In genomic region chr4:164725066-164725465, GRCh38 we compare ENCODE assay signal across 19 cellular contexts. TPM values are rescaled to one million over a fixed set of nuclear protein-coding genes. Genes with fewer than 3 reads are reported as not detected.
DNase-seq lines count a peak whose midpoint lies in the region; ATAC-seq and TF ChIP-seq lines count a peak whose summit lies in the region.
"Had no signal": no experiment of that assay in that cellular context is flagged by ENCODE, and none has a peak within 500 bp of the region (broad histone marks: within the 10 kb centered on the region; RNA-seq: fewer than 3 reads in every experiment).

No MANE protein-coding gene starts in this region.

- H3K27me3 Mint-ChIP-seq in natural killer cell treated with Interleukin-12 subunit alpha and Interleukin-12 subunit beta and Interleukin-15 and Interleukin-18, amount 100 ng/mL, for 72 hours = peaks cover 8 to 13% of the 10 kb centered on the region in 2 donors
- peaks cover 3% of the 10 kb centered on the region for H3K27me3 Mint-ChIP-seq in activated T-cell treated with anti-CD3 and anti-CD28 coated beads, Interleukin-2, amount 50 U/mL, for 24 hours

- DNase-seq in GM12865 (ENCODE audit: low read depth) = peak; percentile 21
- DNase-seq in natural killer cell treated with Interleukin-12 subunit alpha and Interleukin-12 subunit beta and Interleukin-15 and Interleukin-18, amount 100 ng/mL, for 72 hours (ENCODE audit: low spot score) = no peak
- no peak for DNase-seq in activated T-cell treated with anti-CD3 and anti-CD28 coated beads, Interleukin-2, amount 50 U/mL, for 24 hours
- DNase-seq in NCI-H146 treated with DMSO at 0.1 percent for 48 hours (lab: John Stamatoyannopoulos, UW; ENCODE audit: unreplicated experiment) = no peak
- DNase-seq: ACHN, DMS79 treated with DMSO at 0.1 percent for 48 hours, HFFc6, NCI-H187, NCI-H2227 treated with DMSO at 0.1 percent for 48 hours, NCI-H510A treated with DMSO at 0.1 percent for 48 hours, PC-9, SIG-M5, T-helper 1 cell had no signal

- H3K4me3 Mint-ChIP-seq in natural killer cell treated with Interleukin-12 subunit alpha and Interleukin-12 subunit beta and Interleukin-15 and Interleukin-18, amount 100 ng/mL, for 72 hours = peak overlapping the region; percentile 28
- H3K4me3 Mint-ChIP-seq in activated T-cell treated with anti-CD3 and anti-CD28 coated beads, Interleukin-2, amount 50 U/mL, for 24 hours = no peak overlapping the region
- H3K4me3 Mint-ChIP-seq: CD14-positive monocyte, HFFc6 had no signal

- no peak for TF ChIP-seq CTCF in GM12865 (IDR thresholded peaks at IDR 0.05; ENCODE audit: insufficient read depth, low read depth, low read length, missing control alignments)

- peaks cover 4% of the 10 kb centered on the region for H3K9me3 Mint-ChIP-seq in natural killer cell treated with Interleukin-12 subunit alpha and Interleukin-12 subunit beta and Interleukin-15 and Interleukin-18, amount 100 ng/mL, for 72 hours
- H3K9me3 Mint-ChIP-seq in activated T-cell treated with anti-CD3 and anti-CD28 coated beads, Interleukin-2, amount 50 U/mL, for 24 hours = no peaks in the 10 kb centered on the region
- H3K9me3 Mint-ChIP-seq: CD14-positive monocyte had no signal

- H3K27ac Mint-ChIP-seq in natural killer cell treated with Interleukin-12 subunit alpha and Interleukin-12 subunit beta and Interleukin-15 and Interleukin-18, amount 100 ng/mL, for 72 hours = no peak overlapping the region
- no peak overlapping the region for H3K27ac Mint-ChIP-seq in activated T-cell treated with anti-CD3 and anti-CD28 coated beads, Interleukin-2, amount 50 U/mL, for 24 hours
- H3K27ac Mint-ChIP-seq: CD14-positive monocyte, HFFc6 had no signal

- H3K4me1 Mint-ChIP-seq in natural killer cell treated with Interleukin-12 subunit alpha and Interleukin-12 subunit beta and Interleukin-15 and Interleukin-18, amount 100 ng/mL, for 72 hours (ENCODE audit: low read depth in 2 of 2) = peaks cover 12 to 14% of the 10 kb centered on the region in 2 donors
- peaks cover 6% of the 10 kb centered on the region for H3K4me1 Mint-ChIP-seq in activated T-cell treated with anti-CD3 and anti-CD28 coated beads, Interleukin-2, amount 50 U/mL, for 24 hours (ENCODE audit: low read depth)
- H3K4me1 Mint-ChIP-seq: CD14-positive monocyte had no signal

- ATAC-seq in GM18867 (IDR thresholded peaks at IDR 0.05; ENCODE audit: unreplicated experiment) (peak; percentile 43), HG03432 (IDR thresholded peaks at IDR 0.05; ENCODE audit: unreplicated experiment) (peak; percentile 53), HG03354 (IDR thresholded peaks at IDR 0.05; ENCODE audit: poor library complexity, severe bottlenecking, unreplicated experiment) (no peak)
- ATAC-seq in natural killer cell treated with Interleukin-12 subunit alpha and Interleukin-12 subunit beta and Interleukin-15 and Interleukin-18, amount 100 ng/mL, for 72 hours = peak; percentile 68 to 76
- ATAC-seq: K562 had no signal

- no peaks in the 10 kb centered on the region for H3K36me3 Mint-ChIP-seq in natural killer cell treated with Interleukin-12 subunit alpha and Interleukin-12 subunit beta and Interleukin-15 and Interleukin-18, amount 100 ng/mL, for 72 hours
- H3K36me3 Mint-ChIP-seq in activated T-cell treated with anti-CD3 and anti-CD28 coated beads, Interleukin-2, amount 50 U/mL, for 24 hours (ENCODE audit: low read depth) = no peaks in the 10 kb centered on the region
- H3K36me3 Mint-ChIP-seq: CD14-positive monocyte had no signal

- no peak overlapping the region for H3K4me3 ChIP-seq in GM12865 (ENCODE audit: low read depth, low read length)
- H3K4me3 ChIP-seq: K562, PC-9 had no signal

RNA-seq across cellular contexts. Expression of gene SMIM31, which starts 28.9 kb away (rescaled TPM):
- total RNA-seq in natural killer cell treated with Interleukin-12 subunit alpha and Interleukin-12 subunit beta and Interleukin-15 and Interleukin-18, amount 100 ng/mL, for 72 hours = not detected
- total RNA-seq: G401, HFFc6, K562, PC-9 had no signal
